Comparison of ENCODE assay signal across 26 cellular contexts in genomic region chr18:26977791-26978190, GRCh38.
"Had no signal": no experiment of that assay in that cellular context is flagged by ENCODE, and none has a peak within 500 bp of the region (broad histone marks: within the 10 kb centered on the region; RNA-seq: fewer than 3 reads in every experiment).

No MANE protein-coding gene starts in this region.

- ATAC-seq: activated CD8-positive, alpha-beta memory T cell treated with anti-CD3 and anti-CD28 coated beads, Interleukin-2, amount 10 ng/mL, durations not matched to agents 7 days and 5 days; activated naive CD4-positive, alpha-beta T cell treated with anti-CD3 and anti-CD28 coated beads, Interleukin-2, amount 50 U/mL, for 72 hours; activated naive CD8-positive, alpha-beta T cell treated with anti-CD3 and anti-CD28 coated beads, Interleukin-2, amount 50 U/mL, for 24 hours; body of pancreas; PC-3; T-helper 17 cell had no signal

- H3K27me3 Mint-ChIP-seq: activated B cell treated with CpG ODN at 0.5 μM for 24 hours; activated CD4-positive, alpha-beta T cell treated with anti-CD3 and anti-CD28 coated beads, Interleukin-2, amount 10 ng/mL, durations not matched to agents 24 days and 14 days; activated CD8-positive, alpha-beta memory T cell treated with anti-CD3 and anti-CD28 coated beads, Interleukin-2, amount 10 ng/mL, durations not matched to agents 7 days and 5 days; activated naive CD8-positive, alpha-beta T cell treated with anti-CD3 and anti-CD28 coated beads, Interleukin-2, amount 50 U/mL, for 24 hours; activated T-cell treated with anti-CD3 and anti-CD28 coated beads, Interleukin-2, amount 50 U/mL, for 24 hours; central memory CD8-positive, alpha-beta T cell; T-helper 17 cell had no signal

- H3K9me3 Mint-ChIP-seq: activated B cell treated with CpG ODN at 0.5 μM for 24 hours; activated T-helper 1 cell treated with anti-CD3 and anti-CD28 coated beads, Interleukin-12 subunit alpha, Interleukin-12 subunit beta, Interleukin-2, Interleukin-4 antibody, amounts not matched to agents 30 ng/mL and 10 ng/mL and 1 ng/mL, durations not matched to agents 14 hours and 24 hours and 36 hours had no signal

- H3K4me3 Mint-ChIP-seq: activated CD4-positive, alpha-beta T cell treated with anti-CD3 and anti-CD28 coated beads, Interleukin-2, amount 10 ng/mL, durations not matched to agents 24 days and 14 days; activated CD8-positive, alpha-beta memory T cell treated with anti-CD3 and anti-CD28 coated beads, Interleukin-2, amount 10 ng/mL, durations not matched to agents 7 days and 5 days; activated naive CD8-positive, alpha-beta T cell treated with anti-CD3 and anti-CD28 coated beads, Interleukin-2, amount 50 U/mL, for 24 hours; activated T-cell treated with anti-CD3 and anti-CD28 coated beads, Interleukin-2, amount 50 U/mL, for 24 hours; activated T-helper 1 cell treated with anti-CD3 and anti-CD28 coated beads, Interleukin-12 subunit alpha, Interleukin-12 subunit beta, Interleukin-2, Interleukin-4 antibody, amounts not matched to agents 30 ng/mL and 10 ng/mL and 1 ng/mL, durations not matched to agents 14 hours and 24 hours and 36 hours; central memory CD8-positive, alpha-beta T cell; T-helper 17 cell had no signal

- H3K4me3 ChIP-seq: ascending aorta, body of pancreas had no signal

- H3K36me3 ChIP-seq: ascending aorta had no signal

- H3K9me3 ChIP-seq: ascending aorta, body of pancreas had no signal

- H3K27me3 ChIP-seq: ascending aorta, body of pancreas had no signal

- H3K36me3 Mint-ChIP-seq: activated CD8-positive, alpha-beta memory T cell treated with anti-CD3 and anti-CD28 coated beads, Interleukin-2, amount 10 ng/mL, durations not matched to agents 7 days and 5 days; activated naive CD4-positive, alpha-beta T cell treated with anti-CD3 and anti-CD28 coated beads, Interleukin-2, amount 50 U/mL, for 72 hours had no signal

- H3K27ac ChIP-seq: ascending aorta, body of pancreas had no signal

- H3K4me1 ChIP-seq: ascending aorta, body of pancreas had no signal

- H3K27ac Mint-ChIP-seq: activated B cell treated with CpG ODN at 0.5 μM for 24 hours; activated CD4-positive, alpha-beta T cell treated with anti-CD3 and anti-CD28 coated beads, Interleukin-2, amount 10 ng/mL, durations not matched to agents 24 days and 14 days; activated CD8-positive, alpha-beta memory T cell treated with anti-CD3 and anti-CD28 coated beads, Interleukin-2, amount 10 ng/mL, durations not matched to agents 7 days and 5 days; activated naive CD4-positive, alpha-beta T cell treated with anti-CD3 and anti-CD28 coated beads, Interleukin-2, amount 50 U/mL, for 72 hours; activated naive CD8-positive, alpha-beta T cell treated with anti-CD3 and anti-CD28 coated beads, Interleukin-2, amount 50 U/mL, for 24 hours; activated T-cell treated with anti-CD3 and anti-CD28 coated beads, Interleukin-2, amount 50 U/mL, for 24 hours; activated T-helper 1 cell treated with anti-CD3 and anti-CD28 coated beads, Interleukin-12 subunit alpha, Interleukin-12 subunit beta, Interleukin-2, Interleukin-4 antibody, amounts not matched to agents 30 ng/mL and 10 ng/mL and 1 ng/mL, durations not matched to agents 14 hours and 24 hours and 36 hours; T-helper 17 cell had no signal

- H3K4me1 Mint-ChIP-seq: activated CD4-positive, alpha-beta T cell treated with anti-CD3 and anti-CD28 coated beads, Interleukin-2, amount 10 ng/mL, durations not matched to agents 24 days and 14 days; activated CD8-positive, alpha-beta memory T cell treated with anti-CD3 and anti-CD28 coated beads, Interleukin-2, amount 10 ng/mL, durations not matched to agents 7 days and 5 days; activated naive CD8-positive, alpha-beta T cell treated with anti-CD3 and anti-CD28 coated beads, Interleukin-2, amount 50 U/mL, for 24 hours; central memory CD8-positive, alpha-beta T cell; T-helper 17 cell had no signal

- DNase-seq: activated B cell treated with CpG ODN at 0.5 μM for 24 hours; activated CD4-positive, alpha-beta T cell treated with anti-CD3 and anti-CD28 coated beads for 1 hour; activated CD4-positive, alpha-beta T cell treated with anti-CD3 and anti-CD28 coated beads, Interleukin-2, amount 10 ng/mL, durations not matched to agents 24 days and 14 days; activated CD4-positive, alpha-beta T cell treated with anti-CD3 and anti-CD28 coated beads, Interleukin-2, amount 50 U/mL, for 48 hours; activated CD8-positive, alpha-beta memory T cell treated with anti-CD3 and anti-CD28 coated beads, Interleukin-2, amount 10 ng/mL, durations not matched to agents 7 days and 5 days; activated effector memory CD4-positive, alpha-beta T cell treated with anti-CD3 and anti-CD28 coated beads, Interleukin-2, amount 50 U/mL, for 16 hours; activated naive CD4-positive, alpha-beta T cell treated with Interleukin-2 at 50 U/mL for 16 hours; activated naive CD8-positive, alpha-beta T cell treated with anti-CD3 and anti-CD28 coated beads, Interleukin-2, amount 50 U/mL, for 24 hours; activated T-cell treated with anti-CD3 and anti-CD28 coated beads, Interleukin-2, amount 50 U/mL, for 24 hours; amniotic stem cell; body of pancreas; cortex of kidney; NCI-H1092; NCI-H1417; NCI-H1930; NCI-H345; NCI-H510A; NK-92 treated with Interleukin-12 subunit alpha and Interleukin-12 subunit beta, amount 100 ng/mL, for 24 hours; PC-3; SHP77; T-helper 17 cell; T1000 had no signal
